ENCODE assay signal across 15 cellular contexts in the genomic region with DNA sequence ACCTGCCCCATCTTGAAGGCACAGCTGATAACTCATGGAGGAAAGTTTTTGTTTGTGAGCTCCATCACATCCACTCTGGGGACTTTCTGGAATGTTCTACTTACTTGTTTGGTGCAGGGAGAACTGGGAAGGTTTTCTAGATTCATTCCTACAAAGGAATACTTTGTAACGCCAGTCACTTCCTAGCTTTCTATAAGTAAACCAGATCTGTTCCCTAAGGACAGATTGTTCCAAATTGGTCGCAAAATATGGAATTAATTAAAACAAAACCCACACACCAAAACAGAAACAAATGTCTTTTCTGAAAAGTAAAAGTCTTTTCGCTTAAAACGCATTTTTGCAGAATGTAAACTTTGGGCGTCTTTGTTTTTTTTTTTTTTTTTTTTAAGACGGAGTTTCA.
A peak's percentile ranks its signal among the peaks of the same experiment; 100 is the strongest.
DNase-seq lines count a peak whose midpoint lies in the region; ATAC-seq and TF ChIP-seq lines count a peak whose summit lies in the region.
"Had no signal": no experiment of that assay in that cellular context is flagged by ENCODE, and none has a peak within 500 bp of the region (broad histone marks: within the 10 kb centered on the region; RNA-seq: fewer than 3 reads in every experiment).

No MANE protein-coding gene starts in this region.

- no peak overlapping the region for H3K4me3 Mint-ChIP-seq in WTC11
- H3K4me3 Mint-ChIP-seq: CD4-positive, alpha-beta T cell; GM23338 had no signal

- H3K4me2 ChIP-seq in mesenchymal stem cell (ENCODE audit: low read length, poor library complexity, severe bottlenecking): no peak overlapping the region
- H3K4me2 ChIP-seq: GM23338 had no signal

- no peak overlapping the region for H3K27ac Mint-ChIP-seq in WTC11
- H3K27ac Mint-ChIP-seq: CD4-positive, alpha-beta T cell; GM23338 had no signal

- H2BK5ac ChIP-seq in mesenchymal stem cell (ENCODE audit: low read depth, low read length, poor library complexity, severe bottlenecking): no peak overlapping the region

- no peak overlapping the region for H3K4ac ChIP-seq in mesenchymal stem cell (ENCODE audit: low read depth in 1 of 2, low read length in 2 of 2)

- H2AFZ ChIP-seq in mesenchymal stem cell (ENCODE audit: low read depth, low read length): no peak overlapping the region
- H2AFZ ChIP-seq: GM23338 had no signal

- peak overlapping the region; percentile 18 for H3K4me3 ChIP-seq in AG10803 (ENCODE audit: low read length)
- H3K4me3 ChIP-seq in SK-N-MC: 0 out of 2 replicates have a peak overlapping the region, but pooled peaks have one; percentile 12
- peak overlapping the region in 1 of 2 experiments; percentile 46 for H3K4me3 ChIP-seq in mesenchymal stem cell (ENCODE audit: insufficient read depth in 1 of 2, low read depth in 1 of 2, low read length in 2 of 2)
- H3K4me3 ChIP-seq: GM23338 had no signal

- no peak overlapping the region for H2BK120ac ChIP-seq in mesenchymal stem cell (ENCODE audit: low read depth, low read length)

- TF ChIP-seq CTCF in AG10803 (conservative IDR thresholded peaks at IDR 0.05; ENCODE audit: low read length) (no peak), WTC11 (IDR thresholded peaks at IDR 0.05) (no peak)

- no peak overlapping the region for H2AK5ac ChIP-seq in mesenchymal stem cell (ENCODE audit: low read length, severe bottlenecking)

- H3K79me1 ChIP-seq in mesenchymal stem cell (replicated peaks; ENCODE audit: low read length, poor library complexity, severe bottlenecking): no peaks in the 10 kb centered on the region

- H3K36me3 Mint-ChIP-seq in WTC11: no peaks in the 10 kb centered on the region

- no peak overlapping the region for H3K23ac ChIP-seq in mesenchymal stem cell (ENCODE audit: low read length in 2 of 2)

- no peak overlapping the region for H3K18ac ChIP-seq in mesenchymal stem cell (ENCODE audit: low read depth in 1 of 2, low read length in 2 of 2)

- H3K14ac ChIP-seq in mesenchymal stem cell (ENCODE audit: low read length in 2 of 2): no peak overlapping the region

- POLR2A ChIA-PET in WTC11 (lab: Charles Lee): no interaction called here

- H2BK12ac ChIP-seq in mesenchymal stem cell (ENCODE audit: low read length in 2 of 2): no peak overlapping the region

- no peaks in the 10 kb centered on the region for H3K36me3 ChIP-seq in SK-N-MC (ENCODE audit: insufficient read depth, low read length)
- no peaks in the 10 kb centered on the region for H3K36me3 ChIP-seq in mesenchymal stem cell (ENCODE audit: control insufficient read depth in 1 of 2, insufficient read depth in 2 of 2, low read depth in 1 of 2, low read length in 2 of 2)

- H4K91ac ChIP-seq in mesenchymal stem cell (ENCODE audit: low read length): no peak overlapping the region

- no peaks in the 10 kb centered on the region for H3K9me3 ChIP-seq in SK-N-MC (ENCODE audit: low read depth, low read length)
- no peaks in the 10 kb centered on the region for H3K9me3 ChIP-seq in mesenchymal stem cell (ENCODE audit: control insufficient read depth, low read length)

- WGBS in mesenchymal stem cell: 92% methylated on average over 6 of the region's 6 CpGs

- no peaks in the 10 kb centered on the region for H3K27me3 Mint-ChIP-seq in WTC11 (ENCODE audit: low read depth)

- peaks cover 3% of the 10 kb centered on the region for H3K4me1 ChIP-seq in mesenchymal stem cell (ENCODE audit: control insufficient read depth, insufficient read depth, low read depth, low read length)

- no peak overlapping the region for H2BK15ac ChIP-seq in mesenchymal stem cell (ENCODE audit: low read depth, poor library complexity, severe bottlenecking)

- peaks cover 6% of the 10 kb centered on the region for H3K4me1 Mint-ChIP-seq in WTC11

- no peak for ATAC-seq in WTC11
- no peak for ATAC-seq in HG02970 (IDR thresholded peaks at IDR 0.05; ENCODE audit: low FRiP score, unreplicated experiment)
- ATAC-seq: GM23338 had no signal

- no peak overlapping the region for H3K27ac ChIP-seq in SK-N-MC
- no peak overlapping the region for H3K27ac ChIP-seq in mesenchymal stem cell (ENCODE audit: low read length, poor library complexity, severe bottlenecking)
- H3K27ac ChIP-seq: C4-2B, HL-60 had no signal

- peaks cover 29 to 35% of the 10 kb centered on the region in 2 experiments for H3K27me3 ChIP-seq in mesenchymal stem cell (ENCODE audit: control insufficient read depth in 1 of 2, insufficient read depth in 1 of 2, low read length in 2 of 2)

- no peak overlapping the region for H4K8ac ChIP-seq in mesenchymal stem cell (ENCODE audit: low read length)

- DNase-seq in AG10803 (ENCODE audit: low read depth): peak; percentile 45
- DNase-seq in SK-N-MC (ENCODE audit: low read depth, low spot score): no peak
- peak; percentile 71 for DNase-seq in fibroblast of gingiva (ENCODE audit: low read depth)
- no peak for DNase-seq in mesenchymal stem cell
- no peak for DNase-seq in WTC11 (ENCODE audit: low spot score)
- DNase-seq in NCI-H82 treated with DMSO at 0.1 percent for 48 hours (lab: John Stamatoyannopoulos, UW; ENCODE audit: unreplicated experiment): no peak
- DNase-seq: AML-193; CD4-positive, alpha-beta T cell; DMS153; DND-41; HCEC 1CT had no signal

- H3K9ac ChIP-seq in SK-N-MC (ENCODE audit: insufficient read length): no peak overlapping the region
- peak overlapping the region; percentile 45 for H3K9ac ChIP-seq in mesenchymal stem cell (ENCODE audit: low read length)

- CTCF ChIA-PET in WTC11 (lab: Charles Lee): interaction anchor here (1.1 to 1.3 kb wide), 4 partner anchors 188 to 287 kb away, joined by 3 to 5 read pairs (median 4); no protein-coding TSS in a partner anchor

- no peaks in the 10 kb centered on the region for H3K9me3 Mint-ChIP-seq in WTC11
- H3K9me3 Mint-ChIP-seq: CD4-positive, alpha-beta T cell; GM23338 had no signal

TF ChIP-seq in WTC11, 78 proteins besides CTCF, POLR2A, EP300 and RAD21 (continues in another document):
- TF ChIP-seq TCF7 (CRISPR knock-in tag; IDR thresholded peaks at IDR 0.05; ENCODE audit: low read depth) (no peak), ZNF121 (CRISPR knock-in tag; IDR thresholded peaks at IDR 0.05) (no peak), JAZF1 (CRISPR knock-in tag; IDR thresholded peaks at IDR 0.05) (no peak), SMAD3 (CRISPR knock-in tag; IDR thresholded peaks at IDR 0.05; ENCODE audit: borderline replicate concordance) (no peak), PRRX2 (CRISPR knock-in tag; IDR thresholded peaks at IDR 0.05) (no peak), ZNF671 (CRISPR knock-in tag; IDR thresholded peaks at IDR 0.05) (no peak), ZNF423 (CRISPR knock-in tag; IDR thresholded peaks at IDR 0.05) (no peak), RORB (CRISPR knock-in tag; IDR thresholded peaks at IDR 0.05) (no peak), JUN (CRISPR knock-in tag; IDR thresholded peaks at IDR 0.05) (no peak), ZMAT4 (CRISPR knock-in tag; IDR thresholded peaks at IDR 0.05) (no peak), ESRRA (CRISPR knock-in tag; IDR thresholded peaks at IDR 0.05; ENCODE audit: borderline replicate concordance) (no peak), FOXP4 (CRISPR knock-in tag; IDR thresholded peaks at IDR 0.05) (no peak), IRF1 (CRISPR knock-in tag; IDR thresholded peaks at IDR 0.05) (no peak), GABPB1 (CRISPR knock-in tag; IDR thresholded peaks at IDR 0.05) (no peak), KAT7 (CRISPR knock-in tag; IDR thresholded peaks at IDR 0.05; ENCODE audit: borderline replicate concordance) (no peak), NFE2L1 (CRISPR knock-in tag; IDR thresholded peaks at IDR 0.05) (no peak), GTF2I (CRISPR knock-in tag; conservative IDR thresholded peaks at IDR 0.05) (no peak)

Comparison
In these comparisons a context has a peak if more than half of its experiments do, and no peak if none do; other contexts are left out.
1. DNase-seq: peak in AG10803 (single experiment) and fibroblast of gingiva (single experiment); none in SK-N-MC (single experiment), mesenchymal stem cell (single experiment), WTC11 (single experiment) and NCI-H82 treated with DMSO at 0.1 percent for 48 hours (single experiment).